ENCODE assay signal across 18 cellular contexts in the genomic region with DNA sequence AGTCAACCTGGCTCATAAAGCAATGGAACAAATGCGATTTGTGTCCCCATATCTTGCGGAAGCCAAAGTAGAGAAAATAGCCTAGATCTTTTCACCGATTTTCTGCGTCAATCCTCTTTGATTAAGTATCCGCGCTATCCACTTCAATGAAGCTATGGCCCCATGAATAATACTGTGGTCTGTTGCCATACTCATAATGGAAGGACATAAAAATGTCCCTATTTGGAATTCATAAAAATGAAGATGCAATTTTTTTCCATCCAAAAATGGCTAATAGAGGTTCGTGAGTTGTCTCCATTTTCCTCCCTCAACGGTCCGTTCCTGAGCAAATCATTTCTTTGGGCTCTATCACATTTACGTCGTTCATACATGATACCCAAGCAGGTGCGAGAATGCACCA.
"Had no signal": no experiment of that assay in that cellular context is flagged by ENCODE, and none has a peak within 500 bp of the region (broad histone marks: within the 10 kb centered on the region; RNA-seq: fewer than 3 reads in every experiment).

No MANE protein-coding gene starts in this region.

- H3K27me3 ChIP-seq: body of pancreas, dorsolateral prefrontal cortex, left lung, right atrium auricular region, tibial nerve, vagina had no signal

- H3K9me3 ChIP-seq: body of pancreas, prostate gland, right atrium auricular region, tibial nerve, vagina had no signal

- H3K36me3 ChIP-seq: left lung, prostate gland, right atrium auricular region, tibial nerve, vagina had no signal

- H3K4me3 ChIP-seq: body of pancreas, dorsolateral prefrontal cortex, left lung, prostate gland, right atrium auricular region, tibial nerve, vagina had no signal

- H3K27ac Mint-ChIP-seq: activated B cell treated with CpG ODN at 0.5 μM for 24 hours had no signal

- FAIRE-seq: colon had no signal

- H3K4me1 ChIP-seq: left lung, prostate gland, right atrium auricular region, tibial nerve, vagina had no signal

- H3K9me3 Mint-ChIP-seq: activated B cell treated with CpG ODN at 0.5 μM for 24 hours had no signal

- ATAC-seq: body of pancreas had no signal

- DNase-seq: activated B cell treated with CpG ODN at 0.5 μM for 24 hours; activated gamma-delta T cell; amygdala; dorsolateral prefrontal cortex; foreskin melanocyte; left lung; stimulated activated CD4-positive, alpha-beta T cell treated with anti-CD3 and anti-CD28 coated beads, Interleukin-12 subunit alpha, Interleukin-12 subunit beta, amount 100 ng/mL, for 4 hours; stimulated activated CD4-positive, alpha-beta T cell treated with anti-CD3 and anti-CD28 coated beads, Interleukin-1b, Interleukin-23, amount 100 ng/mL, for 48 hours; stimulated activated CD8-positive, alpha-beta memory T cell treated with anti-CD3 and anti-CD28 coated beads, Interleukin-4, amount 100 ng/mL, for 48 hours had no signal

- H3K4me3 Mint-ChIP-seq: activated B cell treated with CpG ODN at 0.5 μM for 24 hours; activated naive CD8-positive, alpha-beta T cell treated with anti-CD3 and anti-CD28 coated beads, Interleukin-2, amount 10 ng/mL, durations not matched to agents 7 days and 5 days; activated T-cell treated with anti-CD3 and anti-CD28 coated beads, Interleukin-2, amount 50 U/mL, for 72 hours; neural crest cell had no signal

- H3K27me3 Mint-ChIP-seq: activated B cell treated with CpG ODN at 0.5 μM for 24 hours had no signal

- H3K27ac ChIP-seq: body of pancreas, dorsolateral prefrontal cortex, left lung, right atrium auricular region, tibial nerve, vagina had no signal
